22 cellular contexts compared by ENCODE assay signal in the genomic region with DNA sequence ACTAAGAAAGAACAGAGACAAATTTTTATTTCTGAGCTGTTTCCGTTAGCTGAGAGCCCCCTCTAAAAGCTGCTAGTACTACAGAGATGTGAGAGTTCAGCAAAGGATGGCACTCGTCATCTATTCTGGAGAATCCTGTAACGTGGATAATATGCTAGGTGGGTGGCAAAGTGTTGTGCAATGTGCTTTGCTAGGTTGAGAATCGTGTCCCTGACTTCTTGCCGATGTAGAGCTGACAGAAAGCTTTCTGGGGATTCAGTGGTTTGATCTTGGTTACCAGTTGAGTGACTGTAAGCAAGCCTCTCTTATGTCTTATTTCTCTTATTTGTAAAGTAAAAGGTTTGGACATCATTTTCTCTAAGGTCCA.
"Had no signal": no experiment of that assay in that cellular context is flagged by ENCODE, and none has a peak within 500 bp of the region (broad histone marks: within the 10 kb centered on the region; RNA-seq: fewer than 3 reads in every experiment).

No MANE protein-coding gene starts in this region.

- H3K4me3 ChIP-seq: pancreas, psoas muscle, testis, transverse colon, uterus had no signal

- H3K36me3 ChIP-seq: pancreas, right atrium auricular region, transverse colon, uterus had no signal

- H3K36me3 Mint-ChIP-seq: activated CD4-positive, alpha-beta memory T cell treated with anti-CD3 and anti-CD28 coated beads for 36 hours; activated naive CD4-positive, alpha-beta T cell treated with anti-CD3 and anti-CD28 coated beads, Interleukin-2, amount 10 ng/mL, durations not matched to agents 7 days and 5 days; naive thymus-derived CD4-positive, alpha-beta T cell had no signal

- H3K9me3 ChIP-seq: pancreas, psoas muscle, right atrium auricular region, testis, transverse colon, uterus had no signal

- H3K27ac Mint-ChIP-seq: activated CD4-positive, alpha-beta memory T cell treated with anti-CD3 and anti-CD28 coated beads for 36 hours; activated CD4-positive, alpha-beta T cell treated with anti-CD3 and anti-CD28 coated beads, Interleukin-2, amount 10 ng/mL, durations not matched to agents 24 days and 14 days; activated naive CD4-positive, alpha-beta T cell treated with anti-CD3 and anti-CD28 coated beads, Interleukin-2, amount 10 ng/mL, durations not matched to agents 7 days and 5 days; activated T-helper 1 cell treated with anti-CD3 and anti-CD28 coated beads, Interleukin-12 subunit alpha, Interleukin-12 subunit beta, Interleukin-2, Interleukin-4 antibody, amounts not matched to agents 30 ng/mL and 10 ng/mL and 1 ng/mL, durations not matched to agents 14 hours and 24 hours and 36 hours; naive thymus-derived CD4-positive, alpha-beta T cell had no signal

- H3K27me3 ChIP-seq: pancreas, right atrium auricular region, testis, transverse colon, uterus had no signal

- H3K9me3 Mint-ChIP-seq: activated CD4-positive, alpha-beta memory T cell treated with anti-CD3 and anti-CD28 coated beads for 36 hours; activated CD4-positive, alpha-beta T cell treated with anti-CD3 and anti-CD28 coated beads, Interleukin-2, amount 10 ng/mL, durations not matched to agents 24 days and 14 days; activated naive CD4-positive, alpha-beta T cell treated with anti-CD3 and anti-CD28 coated beads, Interleukin-2, amount 10 ng/mL, durations not matched to agents 7 days and 5 days; activated T-helper 1 cell treated with anti-CD3 and anti-CD28 coated beads, Interleukin-12 subunit alpha, Interleukin-12 subunit beta, Interleukin-2, Interleukin-4 antibody, amounts not matched to agents 30 ng/mL and 10 ng/mL and 1 ng/mL, durations not matched to agents 14 hours and 24 hours and 36 hours; central memory CD8-positive, alpha-beta T cell; naive thymus-derived CD4-positive, alpha-beta T cell had no signal

- H3K27me3 Mint-ChIP-seq: central memory CD8-positive, alpha-beta T cell had no signal

- DNase-seq: activated CD4-positive, alpha-beta memory T cell treated with anti-CD3 and anti-CD28 coated beads for 36 hours; activated CD4-positive, alpha-beta T cell treated with anti-CD3 and anti-CD28 coated beads, Interleukin-2, amount 10 ng/mL, durations not matched to agents 24 days and 14 days; activated CD4-positive, CD25-positive, alpha-beta regulatory T cell treated with anti-CD3 and anti-CD28 coated beads, Interleukin-2, amount 50 U/mL, for 72 hours; activated CD8-positive, alpha-beta memory T cell treated with anti-CD3 and anti-CD28 coated beads, Interleukin-2, amount 50 U/mL, for 4 hours; activated gamma-delta T cell; activated naive CD4-positive, alpha-beta T cell treated with anti-CD3 and anti-CD28 coated beads, Interleukin-2, amount 10 ng/mL, durations not matched to agents 7 days and 5 days; activated T-cell treated with anti-CD3 and anti-CD28 coated beads, Interleukin-2, amount 50 U/mL, for 1 hour; amniotic stem cell; effector CD8-positive, alpha-beta T cell; midbrain; naive thymus-derived CD4-positive, alpha-beta T cell; psoas muscle; stimulated activated CD4-positive, alpha-beta T cell treated with anti-CD3 and anti-CD28 coated beads, Interleukin-15, amount 100 ng/mL, for 24 hours; stimulated activated naive CD4-positive, alpha-beta T cell treated with Interleukin-2 at 50 U/mL for 16 hours; T-helper 2 cell; testis; transverse colon; uterus had no signal

- H3K4me1 Mint-ChIP-seq: activated CD4-positive, alpha-beta T cell treated with anti-CD3 and anti-CD28 coated beads, Interleukin-2, amount 10 ng/mL, durations not matched to agents 24 days and 14 days; activated naive CD4-positive, alpha-beta T cell treated with anti-CD3 and anti-CD28 coated beads, Interleukin-2, amount 10 ng/mL, durations not matched to agents 7 days and 5 days; central memory CD8-positive, alpha-beta T cell; naive thymus-derived CD4-positive, alpha-beta T cell had no signal

- H3K27ac ChIP-seq: pancreas, psoas muscle, testis, transverse colon had no signal

- H3K4me3 Mint-ChIP-seq: activated CD4-positive, alpha-beta memory T cell treated with anti-CD3 and anti-CD28 coated beads for 36 hours; activated CD4-positive, alpha-beta T cell treated with anti-CD3 and anti-CD28 coated beads, Interleukin-2, amount 10 ng/mL, durations not matched to agents 24 days and 14 days; activated naive CD4-positive, alpha-beta T cell treated with anti-CD3 and anti-CD28 coated beads, Interleukin-2, amount 10 ng/mL, durations not matched to agents 7 days and 5 days; activated T-helper 1 cell treated with anti-CD3 and anti-CD28 coated beads, Interleukin-12 subunit alpha, Interleukin-12 subunit beta, Interleukin-2, Interleukin-4 antibody, amounts not matched to agents 30 ng/mL and 10 ng/mL and 1 ng/mL, durations not matched to agents 14 hours and 24 hours and 36 hours; central memory CD8-positive, alpha-beta T cell; naive thymus-derived CD4-positive, alpha-beta T cell had no signal

- ATAC-seq: naive thymus-derived CD4-positive, alpha-beta T cell; pancreas had no signal

- H3K4me1 ChIP-seq: testis, uterus had no signal
